In genomic region chr1:150363426-150364230, GRCh38 we compare ENCODE assay signal across 8 cellular contexts. TPM values are rescaled to one million over a fixed set of nuclear protein-coding genes. Genes with fewer than 3 reads are reported as not detected.
DNase-seq lines count a peak whose midpoint lies in the region; ATAC-seq and TF ChIP-seq lines count a peak whose summit lies in the region.

TSS of gene RPRD2 (plus strand) at chr1:150364147. CDS start at chr1:150364715, 568 bp downstream.

- H3K27me3 ChIP-seq in KMS-11 (ENCODE audit: insufficient read depth, low read depth) = no peaks in the 10 kb centered on the region
- H3K27me3 ChIP-seq in Peyer's patch = no peaks in the 10 kb centered on the region
- H3K27me3 ChIP-seq in muscle layer of colon (ENCODE audit: control insufficient read depth in 1 of 2, insufficient read depth in 2 of 2, low read length in 2 of 2) = no peaks in the 10 kb centered on the region

- TF ChIP-seq POLR2A in Peyer's patch (IDR thresholded peaks at IDR 0.05) = peak in 1 of 2 donors; percentile 66

- peaks cover 4% of the 10 kb centered on the region; the same call in 1 of the 2 replicates for H4K20me1 ChIP-seq in KMS-11 (ENCODE audit: insufficient read depth)

- TF ChIP-seq CTCF in KMS-11 (conservative IDR thresholded peaks at IDR 0.05; ENCODE audit: low read depth, low read length) (peak; percentile 26; the same call in 1 of the 2 replicates), Peyer's patch (IDR thresholded peaks at IDR 0.05) (peak in 2 of 6 experiments; percentile 1 to 12)

- peaks cover 23% of the 10 kb centered on the region for H3K4me1 ChIP-seq in KMS-11 (ENCODE audit: low read depth, poor library complexity, severe bottlenecking)
- H3K4me1 ChIP-seq in Peyer's patch = peaks cover 0 to 18% (median 0%) of the 10 kb centered on the region in 4 donors
- peaks cover 4% of the 10 kb centered on the region for H3K4me1 ChIP-seq in muscle layer of colon (ENCODE audit: insufficient read depth, low read length)

- peak within 1 kb of the TSS; percentile 77 for H3K4me2 ChIP-seq in KMS-11

- peak; percentile 99 for DNase-seq in DMS79 (lab: John Stamatoyannopoulos, UW)
- peak; percentile 97 to 100 (median 99) for DNase-seq in Peyer's patch
- DNase-seq in activated T-cell treated with anti-CD3 and anti-CD28 coated beads, Interleukin-2, amount 50 U/mL, for 48 hours = peak; percentile 98
- peak; percentile 95 for DNase-seq in stimulated activated CD8-positive, alpha-beta memory T cell treated with anti-CD3 and anti-CD28 coated beads, Interleukin-7, amount 100 ng/mL, for 24 hours (ENCODE audit: low read depth)

- H3K36me3 ChIP-seq in KMS-11 (ENCODE audit: insufficient read depth) (no peaks in the 10 kb centered on the region), Peyer's patch (no peaks in the 10 kb centered on the region), muscle layer of colon (ENCODE audit: insufficient read depth, low read length) (no peaks in the 10 kb centered on the region)

- H3K9ac ChIP-seq in KMS-11 (peak within 1 kb of the TSS; percentile 92), muscle layer of colon (ENCODE audit: low read length) (peak within 1 kb of the TSS; percentile 86)

- H2AFZ ChIP-seq in KMS-11 (ENCODE audit: low read depth) = peak within 1 kb of the TSS; percentile 71

- H3K27ac ChIP-seq in KMS-11 (peak within 1 kb of the TSS; percentile 95), Peyer's patch (peak within 1 kb of the TSS; percentile 87 to 96 (median 90)), muscle layer of colon (ENCODE audit: low read depth, low read length) (peak within 1 kb of the TSS; percentile 93)

- H3K79me2 ChIP-seq in KMS-11 (ENCODE audit: insufficient read depth, low read depth) = peaks cover 42% of the 10 kb centered on the region

- H3K4me3 ChIP-seq in KMS-11 (IDR thresholded peaks at IDR 0.05; ENCODE audit: insufficient read depth, low read depth, low read length) = peak within 1 kb of the TSS; percentile 97
- H3K4me3 ChIP-seq in Peyer's patch = peak within 1 kb of the TSS; percentile 66 to 75 (median 70)
- H3K4me3 ChIP-seq in muscle layer of colon (ENCODE audit: low read depth in 1 of 2, low read length in 2 of 2) = peak within 1 kb of the TSS; percentile 85 to 97

- H3K9me3 ChIP-seq in Peyer's patch = no peaks in the 10 kb centered on the region
- H3K9me3 ChIP-seq in muscle layer of colon (ENCODE audit: low read length) = no peaks in the 10 kb centered on the region

- peak; percentile 79 for ATAC-seq in GM21737 (IDR thresholded peaks at IDR 0.05; ENCODE audit: unreplicated experiment)
- ATAC-seq in esophagus mucosa = peak; percentile 98

RNA-seq across cellular contexts. Expression of gene RPRD2, which starts in this region (rescaled TPM):
- total RNA-seq in Peyer's patch = 10 to 100 TPM; 21.5 to 44.6 (median 28.2) TPM
- total RNA-seq in esophagus mucosa = 17.9 TPM

Comparison
In these comparisons a context has a peak if more than half of its experiments do, and no peak if none do; other contexts are left out.
1. Peak in every context shown above with its lines: DNase-seq, ATAC-seq, H3K4me3 ChIP-seq and H3K27ac ChIP-seq.